In genomic region chr17:45755050-45755449, GRCh38 we compare ENCODE assay signal across 35 cellular contexts. TPM values are rescaled to one million over a fixed set of nuclear protein-coding genes. Genes with fewer than 3 reads are reported as not detected.
"Had no signal": no experiment of that assay in that cellular context is flagged by ENCODE, and none has a peak within 500 bp of the region (broad histone marks: within the 10 kb centered on the region; RNA-seq: fewer than 3 reads in every experiment).

No MANE protein-coding gene starts in this region.

- H3K27ac ChIP-seq: ascending aorta, cardiac muscle cell, SJCRH30, SK-N-MC, WERI-Rb-1 had no signal

- H3K4me1 ChIP-seq: ascending aorta, SJCRH30 had no signal

- H3K36me3 ChIP-seq: ascending aorta, cardiac muscle cell, SJCRH30, WERI-Rb-1 had no signal

- H3K4me3 ChIP-seq: ascending aorta, cardiac muscle cell, SJCRH30, SK-N-MC had no signal

- H3K27me3 ChIP-seq: ascending aorta had no signal

- ATAC-seq: activated CD8-positive, alpha-beta T cell treated with anti-CD3 and anti-CD28 coated beads for 36 hours; Panc1 had no signal

- H3K9me3 ChIP-seq: ascending aorta, SJCRH30 had no signal

- DNase-seq: activated CD4-positive, alpha-beta T cell treated with anti-CD3 and anti-CD28 coated beads, Interleukin-2, amount 10 ng/mL, durations not matched to agents 24 days and 14 days; activated CD4-positive, alpha-beta T cell treated with anti-CD3 and anti-CD28 coated beads, Interleukin-2, amount 50 U/mL, for 4 hours; activated CD4-positive, CD25-positive, alpha-beta regulatory T cell; activated CD8-positive, alpha-beta T cell treated with anti-CD3 and anti-CD28 coated beads for 36 hours; activated gamma-delta T cell; activated naive CD4-positive, alpha-beta T cell treated with Interleukin-2 at 50 U/mL for 16 hours; activated naive CD8-positive, alpha-beta T cell treated with anti-CD3 and anti-CD28 coated beads, Interleukin-2, amount 10 ng/mL, durations not matched to agents 7 days and 5 days; activated T-cell treated with anti-CD3 and anti-CD28 coated beads, Interleukin-2, amount 50 U/mL, for 24 hours; amygdala; Karpas-422; KBM-7; NCI-H1105; NCI-H1417 treated with DMSO at 0.1 percent for 48 hours; NCI-H187; NCI-H2029 treated with DMSO at 0.1 percent for 48 hours; NCI-H2107; NCI-H2171; NCI-H446; NCI-H510A treated with DMSO at 0.1 percent for 48 hours; NCI-H526 treated with DMSO at 0.1 percent for 48 hours; NCI-H82; SHP77; SJCRH30; T1000; WERI-Rb-1 had no signal

RNA-seq across cellular contexts. Expression of gene CRHR1, which starts 29.1 kb away (rescaled TPM):
- total RNA-seq: activated CD4-positive, alpha-beta T cell treated with anti-CD3 and anti-CD28 coated beads, Interleukin-2, amount 10 ng/mL, durations not matched to agents 24 days and 14 days; activated CD8-positive, alpha-beta memory T cell treated with anti-CD3 and anti-CD28 coated beads for 36 hours; activated CD8-positive, alpha-beta T cell treated with anti-CD3 and anti-CD28 coated beads for 36 hours; activated naive CD8-positive, alpha-beta T cell treated with anti-CD3 and anti-CD28 coated beads, Interleukin-2, amount 10 ng/mL, durations not matched to agents 7 days and 5 days; activated T-helper 2 cell treated with anti-CD3 and anti-CD28 coated beads, Interferon-gamma antibody, Interleukin-2, Interleukin-4, amounts not matched to agents 10 μg/mL and 5 μg/mL and 100 μg/mL, durations not matched to agents 14 hours and 24 hours and 36 hours; ascending aorta; MCF 10A; RPMI7951; SJCRH30; T-helper 1 cell treated with Interleukin-12 subunit alpha and Interleukin-12 subunit beta and Interleukin-4 antibody, amounts not matched to agents 30 ng/mL and 1 ng/mL, for 36 hours; T-helper 2 cell treated with Interferon-gamma antibody and Interleukin-4, amounts not matched to agents 100 ng/mL and 5 ng/mL, for 36 hours had no signal
- polyA plus RNA-seq: cardiac muscle cell had no signal
